In the genomic region with DNA sequence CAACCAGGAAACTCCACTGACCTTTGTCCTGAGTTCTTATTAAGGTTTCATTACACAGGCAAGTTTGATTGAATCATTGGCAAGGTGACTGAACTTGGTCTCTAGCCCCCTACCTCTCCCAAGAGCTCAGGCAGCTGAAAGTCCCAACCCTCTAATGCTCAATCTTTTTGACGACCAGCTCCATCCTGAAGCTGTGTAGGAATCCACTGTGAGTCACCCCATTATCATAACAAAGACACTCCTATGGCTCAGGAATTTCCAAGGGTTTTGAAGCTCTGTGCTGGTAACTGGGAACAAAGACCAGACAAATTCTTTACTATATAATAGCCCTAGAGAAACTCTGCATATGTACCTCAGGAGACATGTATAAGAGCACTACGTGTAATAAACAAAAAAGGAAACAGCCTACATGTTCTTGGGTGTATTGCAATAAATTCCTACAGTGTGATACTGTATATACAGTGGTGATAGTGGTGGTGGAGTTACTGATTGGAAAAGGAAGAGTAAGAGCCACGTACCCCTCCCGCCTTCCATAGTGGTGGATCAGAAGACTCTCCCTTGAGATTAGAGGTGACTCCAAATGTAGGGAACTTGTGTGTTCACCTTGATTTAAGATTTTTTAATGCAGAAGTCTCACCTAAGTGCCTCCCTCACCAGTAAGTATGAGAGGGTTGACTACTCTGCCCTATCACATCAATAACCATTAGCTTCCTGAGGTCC, we compare ENCODE assay signal across 1 cellular context.
A peak's percentile ranks its signal among the peaks of the same experiment; 100 is the strongest.
TF ChIP-seq lines count a peak whose summit lies in the region.

No MANE protein-coding gene starts in this region.

TF ChIP-seq in GM23338, 12 proteins besides CTCF, POLR2A, EP300 and RAD21:
- TF ChIP-seq JUNB (IDR thresholded peaks at IDR 0.05; ENCODE audit: unreplicated experiment) = no peak
- TF ChIP-seq EZH2phosphoT487 (IDR thresholded peaks at IDR 0.05; ENCODE audit: unreplicated experiment) = no peak
- TF ChIP-seq NANOG (IDR thresholded peaks at IDR 0.05; ENCODE audit: borderline replicate concordance) = peak; percentile 64
- TF ChIP-seq, protein P1, sequence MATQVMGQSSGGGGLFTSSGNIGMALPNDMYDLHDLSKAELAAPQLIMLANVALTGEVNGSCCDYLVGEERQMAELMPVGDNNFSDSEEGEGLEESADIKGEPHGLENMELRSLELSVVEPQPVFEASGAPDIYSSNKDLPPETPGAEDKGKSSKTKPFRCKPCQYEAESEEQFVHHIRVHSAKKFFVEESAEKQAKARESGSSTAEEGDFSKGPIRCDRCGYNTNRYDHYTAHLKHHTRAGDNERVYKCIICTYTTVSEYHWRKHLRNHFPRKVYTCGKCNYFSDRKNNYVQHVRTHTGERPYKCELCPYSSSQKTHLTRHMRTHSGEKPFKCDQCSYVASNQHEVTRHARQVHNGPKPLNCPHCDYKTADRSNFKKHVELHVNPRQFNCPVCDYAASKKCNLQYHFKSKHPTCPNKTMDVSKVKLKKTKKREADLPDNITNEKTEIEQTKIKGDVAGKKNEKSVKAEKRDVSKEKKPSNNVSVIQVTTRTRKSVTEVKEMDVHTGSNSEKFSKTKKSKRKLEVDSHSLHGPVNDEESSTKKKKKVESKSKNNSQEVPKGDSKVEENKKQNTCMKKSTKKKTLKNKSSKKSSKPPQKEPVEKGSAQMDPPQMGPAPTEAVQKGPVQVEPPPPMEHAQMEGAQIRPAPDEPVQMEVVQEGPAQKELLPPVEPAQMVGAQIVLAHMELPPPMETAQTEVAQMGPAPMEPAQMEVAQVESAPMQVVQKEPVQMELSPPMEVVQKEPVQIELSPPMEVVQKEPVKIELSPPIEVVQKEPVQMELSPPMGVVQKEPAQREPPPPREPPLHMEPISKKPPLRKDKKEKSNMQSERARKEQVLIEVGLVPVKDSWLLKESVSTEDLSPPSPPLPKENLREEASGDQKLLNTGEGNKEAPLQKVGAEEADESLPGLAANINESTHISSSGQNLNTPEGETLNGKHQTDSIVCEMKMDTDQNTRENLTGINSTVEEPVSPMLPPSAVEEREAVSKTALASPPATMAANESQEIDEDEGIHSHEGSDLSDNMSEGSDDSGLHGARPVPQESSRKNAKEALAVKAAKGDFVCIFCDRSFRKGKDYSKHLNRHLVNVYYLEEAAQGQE (IDR thresholded peaks at IDR 0.05; ENCODE audit: unreplicated experiment) = no peak
- TF ChIP-seq, protein P2, sequence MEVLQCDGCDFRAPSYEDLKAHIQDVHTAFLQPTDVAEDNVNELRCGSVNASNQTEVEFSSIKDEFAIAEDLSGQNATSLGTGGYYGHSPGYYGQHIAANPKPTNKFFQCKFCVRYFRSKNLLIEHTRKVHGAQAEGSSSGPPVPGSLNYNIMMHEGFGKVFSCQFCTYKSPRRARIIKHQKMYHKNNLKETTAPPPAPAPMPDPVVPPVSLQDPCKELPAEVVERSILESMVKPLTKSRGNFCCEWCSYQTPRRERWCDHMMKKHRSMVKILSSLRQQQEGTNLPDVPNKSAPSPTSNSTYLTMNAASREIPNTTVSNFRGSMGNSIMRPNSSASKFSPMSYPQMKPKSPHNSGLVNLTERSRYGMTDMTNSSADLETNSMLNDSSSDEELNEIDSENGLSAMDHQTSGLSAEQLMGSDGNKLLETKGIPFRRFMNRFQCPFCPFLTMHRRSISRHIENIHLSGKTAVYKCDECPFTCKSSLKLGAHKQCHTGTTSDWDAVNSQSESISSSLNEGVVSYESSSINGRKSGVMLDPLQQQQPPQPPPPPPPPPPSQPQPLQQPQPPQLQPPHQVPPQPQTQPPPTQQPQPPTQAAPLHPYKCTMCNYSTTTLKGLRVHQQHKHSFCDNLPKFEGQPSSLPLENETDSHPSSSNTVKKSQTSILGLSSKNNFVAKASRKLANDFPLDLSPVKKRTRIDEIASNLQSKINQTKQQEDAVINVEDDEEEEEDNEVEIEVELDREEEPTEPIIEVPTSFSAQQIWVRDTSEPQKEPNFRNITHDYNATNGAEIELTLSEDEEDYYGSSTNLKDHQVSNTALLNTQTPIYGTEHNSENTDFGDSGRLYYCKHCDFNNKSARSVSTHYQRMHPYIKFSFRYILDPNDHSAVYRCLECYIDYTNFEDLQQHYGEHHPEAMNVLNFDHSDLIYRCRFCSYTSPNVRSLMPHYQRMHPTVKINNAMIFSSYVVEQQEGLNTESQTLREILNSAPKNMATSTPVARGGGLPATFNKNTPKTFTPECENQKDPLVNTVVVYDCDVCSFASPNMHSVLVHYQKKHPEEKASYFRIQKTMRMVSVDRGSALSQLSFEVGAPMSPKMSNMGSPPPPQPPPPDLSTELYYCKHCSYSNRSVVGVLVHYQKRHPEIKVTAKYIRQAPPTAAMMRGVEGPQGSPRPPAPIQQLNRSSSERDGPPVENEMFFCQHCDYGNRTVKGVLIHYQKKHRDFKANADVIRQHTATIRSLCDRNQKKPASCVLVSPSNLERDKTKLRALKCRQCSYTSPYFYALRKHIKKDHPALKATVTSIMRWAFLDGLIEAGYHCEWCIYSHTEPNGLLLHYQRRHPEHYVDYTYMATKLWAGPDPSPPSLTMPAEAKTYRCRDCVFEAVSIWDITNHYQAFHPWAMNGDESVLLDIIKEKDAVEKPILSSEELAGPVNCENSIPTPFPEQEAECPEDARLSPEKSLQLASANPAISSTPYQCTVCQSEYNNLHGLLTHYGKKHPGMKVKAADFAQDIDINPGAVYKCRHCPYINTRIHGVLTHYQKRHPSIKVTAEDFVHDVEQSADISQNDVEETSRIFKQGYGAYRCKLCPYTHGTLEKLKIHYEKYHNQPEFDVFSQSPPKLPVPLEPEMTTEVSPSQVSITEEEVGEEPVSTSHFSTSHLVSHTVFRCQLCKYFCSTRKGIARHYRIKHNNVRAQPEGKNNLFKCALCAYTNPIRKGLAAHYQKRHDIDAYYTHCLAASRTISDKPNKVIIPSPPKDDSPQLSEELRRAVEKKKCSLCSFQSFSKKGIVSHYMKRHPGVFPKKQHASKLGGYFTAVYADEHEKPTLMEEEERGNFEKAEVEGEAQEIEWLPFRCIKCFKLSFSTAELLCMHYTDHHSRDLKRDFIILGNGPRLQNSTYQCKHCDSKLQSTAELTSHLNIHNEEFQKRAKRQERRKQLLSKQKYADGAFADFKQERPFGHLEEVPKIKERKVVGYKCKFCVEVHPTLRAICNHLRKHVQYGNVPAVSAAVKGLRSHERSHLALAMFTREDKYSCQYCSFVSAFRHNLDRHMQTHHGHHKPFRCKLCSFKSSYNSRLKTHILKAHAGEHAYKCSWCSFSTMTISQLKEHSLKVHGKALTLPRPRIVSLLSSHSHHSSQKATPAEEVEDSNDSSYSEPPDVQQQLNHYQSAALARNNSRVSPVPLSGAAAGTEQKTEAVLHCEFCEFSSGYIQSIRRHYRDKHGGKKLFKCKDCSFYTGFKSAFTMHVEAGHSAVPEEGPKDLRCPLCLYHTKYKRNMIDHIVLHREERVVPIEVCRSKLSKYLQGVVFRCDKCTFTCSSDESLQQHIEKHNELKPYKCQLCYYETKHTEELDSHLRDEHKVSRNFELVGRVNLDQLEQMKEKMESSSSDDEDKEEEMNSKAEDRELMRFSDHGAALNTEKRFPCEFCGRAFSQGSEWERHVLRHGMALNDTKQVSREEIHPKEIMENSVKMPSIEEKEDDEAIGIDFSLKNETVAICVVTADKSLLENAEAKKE (CRISPR knock-in tag; IDR thresholded peaks at IDR 0.05) = peak; percentile 85
- TF ChIP-seq POLR2AphosphoS5 (IDR thresholded peaks at IDR 0.05; ENCODE audit: low read depth) = no peak
- TF ChIP-seq ZNF114 (CRISPR knock-in tag; IDR thresholded peaks at IDR 0.05) = no peak
- no peak for TF ChIP-seq EZH2 (IDR thresholded peaks at IDR 0.05; ENCODE audit: low read depth, unreplicated experiment)
- no peak for TF ChIP-seq STAT1 (IDR thresholded peaks at IDR 0.05; ENCODE audit: unreplicated experiment)
- peak; percentile 18; the same call in 1 of the 2 replicates for TF ChIP-seq CREB1 (CRISPR knock-in tag; IDR thresholded peaks at IDR 0.05; ENCODE audit: low read depth)
- no peak for TF ChIP-seq ZNF331 (CRISPR knock-in tag; IDR thresholded peaks at IDR 0.05; ENCODE audit: low read depth)
- TF ChIP-seq, protein P3, sequence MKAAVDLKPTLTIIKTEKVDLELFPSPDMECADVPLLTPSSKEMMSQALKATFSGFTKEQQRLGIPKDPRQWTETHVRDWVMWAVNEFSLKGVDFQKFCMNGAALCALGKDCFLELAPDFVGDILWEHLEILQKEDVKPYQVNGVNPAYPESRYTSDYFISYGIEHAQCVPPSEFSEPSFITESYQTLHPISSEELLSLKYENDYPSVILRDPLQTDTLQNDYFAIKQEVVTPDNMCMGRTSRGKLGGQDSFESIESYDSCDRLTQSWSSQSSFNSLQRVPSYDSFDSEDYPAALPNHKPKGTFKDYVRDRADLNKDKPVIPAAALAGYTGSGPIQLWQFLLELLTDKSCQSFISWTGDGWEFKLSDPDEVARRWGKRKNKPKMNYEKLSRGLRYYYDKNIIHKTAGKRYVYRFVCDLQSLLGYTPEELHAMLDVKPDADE (IDR thresholded peaks at IDR 0.05) = no peak
TF ChIP-seq in GM23338: peak in this region for 3.
